Comparison of ENCODE assay signal across 10 cellular contexts in genomic region chr6:5763871-5764270, GRCh38.
DNase-seq lines count a peak whose midpoint lies in the region; ATAC-seq and TF ChIP-seq lines count a peak whose summit lies in the region.
"Had no signal": no experiment of that assay in that cellular context is flagged by ENCODE, and none has a peak within 500 bp of the region (broad histone marks: within the 10 kb centered on the region; RNA-seq: fewer than 3 reads in every experiment).

No MANE protein-coding gene starts in this region.

- peak; percentile 18 for DNase-seq in AG20443 (ENCODE audit: low spot score)
- peak; percentile 48 for DNase-seq in NCI-H446 treated with DMSO at 0.1 percent for 48 hours (lab: John Stamatoyannopoulos, UW)
- peak; percentile 93 for DNase-seq in kidney glomerular epithelial cell (lab: John Stamatoyannopoulos, UW)
- DNase-seq in HEK293T (ENCODE audit: extremely low spot score): no peak
- no peak for DNase-seq in NCI-H226
- no peak for DNase-seq in A172 (ENCODE audit: low spot score)
- DNase-seq: activated gamma-delta T cell treated with Interleukin-2 at 50 U/mL for 16 hours, small intestine had no signal

- CTCF ChIA-PET in HEK293T (lab: Yijun Ruan, JAX): no interaction called here

- ATAC-seq in GM21360 (IDR thresholded peaks at IDR 0.05; ENCODE audit: unreplicated experiment) (peak; percentile 74), HG02970 (IDR thresholded peaks at IDR 0.05; ENCODE audit: low FRiP score, unreplicated experiment) (no peak)

- POLR2A ChIA-PET in HEK293T (lab: Yijun Ruan, JAX): no interaction called here

TF ChIP-seq in HEK293T, 16 proteins besides CTCF, POLR2A, EP300 and RAD21:
- TF ChIP-seq FOXA1 (IDR thresholded peaks at IDR 0.05) (no peak), L3MBTL2 (conservative IDR thresholded peaks at IDR 0.05) (no peak), ZNF384 (IDR thresholded peaks at IDR 0.05) (no peak), ELF4 (IDR thresholded peaks at IDR 0.05) (no peak), FOXM1 (IDR thresholded peaks at IDR 0.05; ENCODE audit: borderline replicate concordance) (no peak), CTBP1 (IDR thresholded peaks at IDR 0.05; ENCODE audit: borderline replicate concordance) (no peak), TARDBP (IDR thresholded peaks at IDR 0.05) (no peak), LEF1 (IDR thresholded peaks at IDR 0.05; ENCODE audit: borderline replicate concordance) (no peak), HDGF (IDR thresholded peaks at IDR 0.05; ENCODE audit: borderline replicate concordance) (no peak), SP1 (IDR thresholded peaks at IDR 0.05) (no peak), ARNT (IDR thresholded peaks at IDR 0.05) (no peak), SUZ12 (IDR thresholded peaks at IDR 0.05) (no peak), NFRKB (IDR thresholded peaks at IDR 0.05) (no peak)
- TF ChIP-seq, protein P1, sequence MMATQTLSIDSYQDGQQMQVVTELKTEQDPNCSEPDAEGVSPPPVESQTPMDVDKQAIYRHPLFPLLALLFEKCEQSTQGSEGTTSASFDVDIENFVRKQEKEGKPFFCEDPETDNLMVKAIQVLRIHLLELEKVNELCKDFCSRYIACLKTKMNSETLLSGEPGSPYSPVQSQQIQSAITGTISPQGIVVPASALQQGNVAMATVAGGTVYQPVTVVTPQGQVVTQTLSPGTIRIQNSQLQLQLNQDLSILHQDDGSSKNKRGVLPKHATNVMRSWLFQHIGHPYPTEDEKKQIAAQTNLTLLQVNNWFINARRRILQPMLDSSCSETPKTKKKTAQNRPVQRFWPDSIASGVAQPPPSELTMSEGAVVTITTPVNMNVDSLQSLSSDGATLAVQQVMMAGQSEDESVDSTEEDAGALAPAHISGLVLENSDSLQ (IDR thresholded peaks at IDR 0.05): no peak

Comparison
In these comparisons a context has a peak if more than half of its experiments do, and no peak if none do; other contexts are left out.
1. DNase-seq: peak in AG20443 (single experiment), NCI-H446 treated with DMSO at 0.1 percent for 48 hours (single experiment) and kidney glomerular epithelial cell (single experiment); none in HEK293T (single experiment), NCI-H226 (single experiment) and A172 (single experiment).